In the genomic region with DNA sequence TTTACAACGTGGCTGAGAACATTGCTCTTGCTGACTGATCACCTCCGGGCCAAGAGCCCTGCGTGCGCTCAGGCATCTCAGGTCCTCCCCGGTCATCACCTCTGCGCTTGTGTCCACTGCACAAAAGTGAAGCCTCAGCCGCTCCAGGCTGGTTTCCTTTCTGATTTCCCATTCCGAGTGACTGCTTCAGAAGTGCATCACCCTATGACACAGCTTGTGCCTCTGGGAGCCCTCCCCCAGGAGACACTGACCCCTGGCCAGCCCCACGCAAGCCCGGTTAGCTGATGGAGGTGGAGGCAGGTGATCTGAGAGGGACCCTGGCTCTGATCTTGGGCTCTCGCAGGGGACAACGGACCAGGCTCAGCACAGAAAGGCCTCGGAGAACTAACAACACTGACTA, we compare ENCODE assay signal across 10 cellular contexts. TPM values are rescaled to one million over a fixed set of nuclear protein-coding genes. Genes with fewer than 3 reads are reported as not detected.
DNase-seq lines count a peak whose midpoint lies in the region; ATAC-seq and TF ChIP-seq lines count a peak whose summit lies in the region.
"Had no signal": no experiment of that assay in that cellular context is flagged by ENCODE, and none has a peak within 500 bp of the region (broad histone marks: within the 10 kb centered on the region; RNA-seq: fewer than 3 reads in every experiment).

No MANE protein-coding gene starts in this region.

- CTCF ChIA-PET in CD8-positive, alpha-beta memory T cell (lab: Charles Lee): interaction anchor here (1.7 kb wide), 2 partner anchors 38 to 162 kb away, joined by 10 to 12 read pairs; partner anchors contain the start of genes GNB1L and RTL10
- CTCF ChIA-PET in OCI-LY7 (lab: Charles Lee; ENCODE audit: unreplicated experiment): no interaction called here

- H3K4me3 ChIP-seq in CD8-positive, alpha-beta memory T cell (ENCODE audit: low read length): no peak overlapping the region
- H3K4me3 ChIP-seq in OCI-LY7 (ENCODE audit: low read depth, low read length, poor library complexity, severe bottlenecking) (peak overlapping the region; percentile 33), osteoblast (ENCODE audit: insufficient read depth, low read length) (no peak overlapping the region)

- peaks cover 81% of the 10 kb centered on the region for H3K4me1 ChIP-seq in CD8-positive, alpha-beta memory T cell (ENCODE audit: insufficient read depth, low read length)
- H3K4me1 ChIP-seq in OCI-LY7 (ENCODE audit: insufficient read depth, low read length, poor library complexity, severe bottlenecking): peaks cover 97% of the 10 kb centered on the region
- H3K4me1 ChIP-seq in osteoblast (ENCODE audit: insufficient read depth, low read length): peaks cover 21% of the 10 kb centered on the region

- H4K20me1 ChIP-seq in OCI-LY7 (ENCODE audit: insufficient read depth, low read length) (no peaks in the 10 kb centered on the region), osteoblast (ENCODE audit: insufficient read depth, low read length) (no peaks in the 10 kb centered on the region)

- H3K79me2 ChIP-seq in OCI-LY7 (ENCODE audit: insufficient read depth, low read depth, low read length) (peaks cover 29% of the 10 kb centered on the region), osteoblast (ENCODE audit: insufficient read depth, low read length) (no peaks in the 10 kb centered on the region)

- no TSS peak for BruUV-seq in OCI-LY7 (replicated peaks; lab: Mats Ljungman, UMichigan)

- ATAC-seq in central memory CD8-positive, alpha-beta T cell (replicated peaks; ENCODE audit: extremely low read depth, poor library complexity, severe bottlenecking): no peak

- H3K27ac Mint-ChIP-seq in CD8-positive, alpha-beta memory T cell: peak overlapping the region; percentile 88 to 99 (median 96)
- peak overlapping the region; percentile 96 for H3K27ac Mint-ChIP-seq in central memory CD8-positive, alpha-beta T cell (ENCODE audit: low read depth)

- no peaks in the 10 kb centered on the region for H3K9me3 Mint-ChIP-seq in CD8-positive, alpha-beta memory T cell
- H3K9me3 Mint-ChIP-seq in central memory CD8-positive, alpha-beta T cell: no peaks in the 10 kb centered on the region

- TF ChIP-seq CTCF in OCI-LY7 (conservative IDR thresholded peaks at IDR 0.05; ENCODE audit: low read length): no peak
- TF ChIP-seq CTCF in osteoblast (IDR thresholded peaks at IDR 0.05; ENCODE audit: extremely low read depth, low read depth, low read length): no peak

- H3K4me3 Mint-ChIP-seq in CD8-positive, alpha-beta memory T cell: peak overlapping the region in 4 of 7 donors; percentile 46 to 84 (median 78)
- H3K4me3 Mint-ChIP-seq in central memory CD8-positive, alpha-beta T cell: no peak overlapping the region

- H3K4me2 ChIP-seq in OCI-LY7 (ENCODE audit: low read length): peak overlapping the region; percentile 91
- no peak overlapping the region for H3K4me2 ChIP-seq in osteoblast (ENCODE audit: insufficient read depth, low read length)

- H2AFZ ChIP-seq in OCI-LY7 (ENCODE audit: low read length) (no peak overlapping the region), osteoblast (ENCODE audit: low read length) (no peak overlapping the region)

- H3K9me2 ChIP-seq in OCI-LY7 (ENCODE audit: insufficient read depth, low read length): no peaks in the 10 kb centered on the region

- DNase-seq in CD8-positive, alpha-beta memory T cell: no peak
- DNase-seq in OCI-LY7 (ENCODE audit: low spot score) (no peak), osteoblast (ENCODE audit: insufficient read length, low spot score, missing footprints) (no peak), SKM-1 (lab: John Stamatoyannopoulos, UW; ENCODE audit: unreplicated experiment) (no peak), SKM-1 treated with dmso at 0.1 percent for 144 hours (lab: John Stamatoyannopoulos, UW; ENCODE audit: unreplicated experiment) (no peak), NCI-H446 (lab: John Stamatoyannopoulos, UW) (no peak), midbrain (lab: John Stamatoyannopoulos, UW) (no peak)
- DNase-seq in central memory CD8-positive, alpha-beta T cell (ENCODE audit: low spot score in 2 of 2): no peak
- DNase-seq: Karpas-422, stomach had no signal

- H3K36me3 ChIP-seq in CD8-positive, alpha-beta memory T cell (ENCODE audit: insufficient read depth, low read length): no peaks in the 10 kb centered on the region
- H3K36me3 ChIP-seq in OCI-LY7 (ENCODE audit: insufficient read depth, low read length) (peaks cover 21% of the 10 kb centered on the region), osteoblast (ENCODE audit: insufficient read depth, low read length) (peaks cover 5% of the 10 kb centered on the region)

- no peak overlapping the region for H3K27ac ChIP-seq in CD8-positive, alpha-beta memory T cell (ENCODE audit: low read depth, low read length)
- H3K27ac ChIP-seq in OCI-LY7 (ENCODE audit: low read depth, low read length, poor library complexity, severe bottlenecking): peak overlapping the region; percentile 99
- peak overlapping the region; percentile 77 for H3K27ac ChIP-seq in osteoblast (ENCODE audit: low read depth, low read length)

- H3K27me3 Mint-ChIP-seq in CD8-positive, alpha-beta memory T cell: no peaks in the 10 kb centered on the region
- no peaks in the 10 kb centered on the region for H3K27me3 Mint-ChIP-seq in central memory CD8-positive, alpha-beta T cell

- peaks cover 32 to 42% (median 41%) of the 10 kb centered on the region in 3 donors for H3K4me1 Mint-ChIP-seq in CD8-positive, alpha-beta memory T cell
- peaks cover 18% of the 10 kb centered on the region for H3K4me1 Mint-ChIP-seq in central memory CD8-positive, alpha-beta T cell

- H3K36me3 Mint-ChIP-seq in CD8-positive, alpha-beta memory T cell: peaks cover 0 to 15% (median 1%) of the 10 kb centered on the region in 3 donors
- peaks cover 2% of the 10 kb centered on the region for H3K36me3 Mint-ChIP-seq in central memory CD8-positive, alpha-beta T cell (ENCODE audit: insufficient read depth)

- no peaks in the 10 kb centered on the region for H3K9me3 ChIP-seq in CD8-positive, alpha-beta memory T cell (ENCODE audit: low read length)
- H3K9me3 ChIP-seq in OCI-LY7 (ENCODE audit: low read length) (no peaks in the 10 kb centered on the region), osteoblast (ENCODE audit: low read depth, low read length) (no peaks in the 10 kb centered on the region)
- H3K9me3 ChIP-seq: stomach had no signal

- H3K27me3 ChIP-seq in CD8-positive, alpha-beta memory T cell (ENCODE audit: insufficient read depth, low read length, poor library complexity, severe bottlenecking): no peaks in the 10 kb centered on the region
- no peaks in the 10 kb centered on the region for H3K27me3 ChIP-seq in osteoblast (ENCODE audit: insufficient read depth, low read length)
- H3K27me3 ChIP-seq: stomach had no signal

- POLR2A ChIA-PET in CD8-positive, alpha-beta memory T cell (lab: Charles Lee): interaction anchor here (3.0 kb wide), 1 partner anchor 38 kb away, joined by 25 read pairs; the partner anchor contains the start of genes GNB1L and RTL10
- POLR2A ChIA-PET in OCI-LY7 (lab: Charles Lee): no interaction called here

- intact Hi-C loops in OCI-LY7 (cut with micrococcal nuclease; ENCODE audit: unreplicated experiment): no loop called here

RNA-seq across cellular contexts. Expression of gene GNB1L, which starts 38.3 kb away (rescaled TPM):
- total RNA-seq in CD8-positive, alpha-beta memory T cell: 10 to 100 TPM; 16.6 to 17.9 TPM
- polyA plus RNA-seq in CD8-positive, alpha-beta memory T cell: 14.2 TPM
- total RNA-seq in OCI-LY7 (2014; rRNA removed; shearing (Covaris generic)): 21.2 and 26.7 TPM in 2 replicates
- 12.9 and 13.1 TPM in 2 replicates for total RNA-seq in OCI-LY7 (2022)
- total RNA-seq in osteoblast: 4.0 and 5.6 TPM in 2 replicates

RNA-seq across cellular contexts. Expression of gene RTL10, which starts 38.3 kb away (rescaled TPM):
- total RNA-seq in CD8-positive, alpha-beta memory T cell: 10 to 100 TPM; 18.1 to 23.2 TPM
- polyA plus RNA-seq in CD8-positive, alpha-beta memory T cell: 10.8 TPM
- total RNA-seq in OCI-LY7 (2014; rRNA removed; shearing (Covaris generic)): 25.5 and 28.2 TPM in 2 replicates
- total RNA-seq in OCI-LY7 (2022) (26.1 and 26.2 TPM in 2 replicates), osteoblast (10.3 and 11.9 TPM in 2 replicates)

RNA-seq across cellular contexts. Expression of gene COMT, which starts 48.6 kb away (rescaled TPM):
- 10 to 100 TPM; 89.3 to 93.7 TPM for total RNA-seq in CD8-positive, alpha-beta memory T cell
- 92.7 TPM for polyA plus RNA-seq in CD8-positive, alpha-beta memory T cell
- total RNA-seq in OCI-LY7 (2014; rRNA removed; shearing (Covaris generic)): 102 and 112 TPM in 2 replicates
- total RNA-seq in OCI-LY7 (2022) (89.5 and 90.8 TPM in 2 replicates), osteoblast (220 and 288 TPM in 2 replicates)

RNA-seq across cellular contexts. Expression of gene TXNRD2, which starts 48.7 kb away (rescaled TPM):
- 10 to 100 TPM; 27.6 to 27.9 TPM for total RNA-seq in CD8-positive, alpha-beta memory T cell
- 13.8 TPM for polyA plus RNA-seq in CD8-positive, alpha-beta memory T cell
- 24.1 and 28.9 TPM in 2 replicates for total RNA-seq in OCI-LY7 (2014; rRNA removed; shearing (Covaris generic))
- total RNA-seq in OCI-LY7 (2022) (23.5 and 24.7 TPM in 2 replicates), osteoblast (19.5 and 21.5 TPM in 2 replicates)
